In genomic region chr3:127572186-127572585, GRCh38 we compare ENCODE assay signal across 32 cellular contexts.
"Had no signal": no experiment of that assay in that cellular context is flagged by ENCODE, and none has a peak within 500 bp of the region (broad histone marks: within the 10 kb centered on the region; RNA-seq: fewer than 3 reads in every experiment).

No MANE protein-coding gene starts in this region.

- H3K9ac ChIP-seq: KMS-11, SK-N-SH had no signal

- H3K27me3 Mint-ChIP-seq: activated B cell treated with CpG ODN at 0.5 μM for 24 hours; activated CD4-positive, alpha-beta memory T cell treated with anti-CD3 and anti-CD28 coated beads for 36 hours; activated naive CD4-positive, alpha-beta T cell treated with anti-CD3 and anti-CD28 coated beads, Interleukin-2, amount 10 ng/mL, durations not matched to agents 7 days and 5 days; activated naive CD8-positive, alpha-beta T cell; activated naive CD8-positive, alpha-beta T cell treated with anti-CD3 and anti-CD28 coated beads, Interleukin-2, amount 50 U/mL, for 24 hours; T-cell had no signal

- H3K4me3 ChIP-seq: SJSA1 had no signal

- H3K4me3 Mint-ChIP-seq: activated B cell treated with CpG ODN at 0.5 μM for 24 hours; activated CD4-positive, alpha-beta memory T cell treated with anti-CD3 and anti-CD28 coated beads for 36 hours; activated naive CD4-positive, alpha-beta T cell treated with anti-CD3 and anti-CD28 coated beads, Interleukin-2, amount 10 ng/mL, durations not matched to agents 7 days and 5 days; activated naive CD8-positive, alpha-beta T cell; activated naive CD8-positive, alpha-beta T cell treated with anti-CD3 and anti-CD28 coated beads, Interleukin-2, amount 50 U/mL, for 24 hours; activated T-cell treated with anti-CD3 and anti-CD28 coated beads, Interleukin-2, amount 50 U/mL, for 4 hours; activated T-helper 1 cell treated with anti-CD3 and anti-CD28 coated beads, Interleukin-12 subunit alpha, Interleukin-12 subunit beta, Interleukin-2, Interleukin-4 antibody, amounts not matched to agents 30 ng/mL and 10 ng/mL and 1 ng/mL, durations not matched to agents 14 hours and 24 hours and 36 hours; T-cell had no signal

- H3K27ac Mint-ChIP-seq: activated B cell treated with CpG ODN at 0.5 μM for 24 hours; activated CD4-positive, alpha-beta memory T cell treated with anti-CD3 and anti-CD28 coated beads for 36 hours; activated naive CD4-positive, alpha-beta T cell treated with anti-CD3 and anti-CD28 coated beads, Interleukin-2, amount 10 ng/mL, durations not matched to agents 7 days and 5 days; activated naive CD8-positive, alpha-beta T cell; activated naive CD8-positive, alpha-beta T cell treated with anti-CD3 and anti-CD28 coated beads, Interleukin-2, amount 50 U/mL, for 24 hours; activated T-helper 1 cell treated with anti-CD3 and anti-CD28 coated beads, Interleukin-12 subunit alpha, Interleukin-12 subunit beta, Interleukin-2, Interleukin-4 antibody, amounts not matched to agents 30 ng/mL and 10 ng/mL and 1 ng/mL, durations not matched to agents 14 hours and 24 hours and 36 hours; T-cell had no signal

- DNase-seq: activated B cell treated with CpG ODN at 0.5 μM for 24 hours; activated CD4-positive, alpha-beta memory T cell treated with anti-CD3 and anti-CD28 coated beads for 36 hours; activated CD4-positive, alpha-beta T cell treated with anti-CD3 and anti-CD28 coated beads for 4 hours; activated CD4-positive, alpha-beta T cell treated with anti-CD3 and anti-CD28 coated beads, Interleukin-2, amount 50 U/mL, for 1 hour; activated CD4-positive, CD25-positive, alpha-beta regulatory T cell treated with anti-CD3 and anti-CD28 coated beads, Interleukin-2, amount 50 U/mL, for 72 hours; activated CD8-positive, alpha-beta memory T cell treated with anti-CD3 and anti-CD28 coated beads, Interleukin-2, amount 50 U/mL, for 4 hours; activated effector memory CD4-positive, alpha-beta T cell treated with Interleukin-2 at 50 U/mL for 16 hours; activated naive CD4-positive, alpha-beta T cell treated with anti-CD3 and anti-CD28 coated beads, Interleukin-2, amount 10 ng/mL, durations not matched to agents 7 days and 5 days; activated naive CD8-positive, alpha-beta T cell treated with anti-CD3 and anti-CD28 coated beads, Interleukin-2, amount 50 U/mL, for 24 hours; activated T-cell treated with anti-CD3 and anti-CD28 coated beads for 4 hours; activated T-cell treated with anti-CD3 and anti-CD28 coated beads, Interleukin-2, amount 50 U/mL, for 4 hours; aorta; brain microvascular endothelial cell; MM.1S; MV-4-11; NCI-H1092; NCI-H1436 treated with DMSO at 0.1 percent for 48 hours; NCI-H1694 treated with DMSO at 0.1 percent for 48 hours; NCI-H2029; NCI-H345; NCI-H524 treated with DMSO at 0.1 percent for 48 hours; SHP77 treated with DMSO at 0.1 percent for 48 hours; SK-N-SH; T-cell; T-helper 2 cell; T-helper 9 cell had no signal

- H3K27me3 ChIP-seq: brain microvascular endothelial cell, SJSA1 had no signal

- H3K4me2 ChIP-seq: KMS-11, SK-N-SH had no signal

- H3K27ac ChIP-seq: brain microvascular endothelial cell, KMS-11, SJSA1, VCaP had no signal

- H3K9me3 Mint-ChIP-seq: activated B cell treated with CpG ODN at 0.5 μM for 24 hours; activated CD4-positive, alpha-beta memory T cell treated with anti-CD3 and anti-CD28 coated beads for 36 hours; activated naive CD4-positive, alpha-beta T cell treated with anti-CD3 and anti-CD28 coated beads, Interleukin-2, amount 10 ng/mL, durations not matched to agents 7 days and 5 days; activated naive CD8-positive, alpha-beta T cell treated with anti-CD3 and anti-CD28 coated beads, Interleukin-2, amount 50 U/mL, for 24 hours; activated T-cell treated with anti-CD3 and anti-CD28 coated beads, Interleukin-2, amount 50 U/mL, for 4 hours; activated T-helper 1 cell treated with anti-CD3 and anti-CD28 coated beads, Interleukin-12 subunit alpha, Interleukin-12 subunit beta, Interleukin-2, Interleukin-4 antibody, amounts not matched to agents 30 ng/mL and 10 ng/mL and 1 ng/mL, durations not matched to agents 14 hours and 24 hours and 36 hours; T-cell had no signal

- ATAC-seq: activated naive CD8-positive, alpha-beta T cell treated with anti-CD3 and anti-CD28 coated beads, Interleukin-2, amount 50 U/mL, for 24 hours; activated T-cell treated with anti-CD3 and anti-CD28 coated beads, Interleukin-2, amount 50 U/mL, for 4 hours; Panc1; T-cell had no signal

- H3K9me3 ChIP-seq: SJSA1, SK-N-SH had no signal
